In the genomic region with DNA sequence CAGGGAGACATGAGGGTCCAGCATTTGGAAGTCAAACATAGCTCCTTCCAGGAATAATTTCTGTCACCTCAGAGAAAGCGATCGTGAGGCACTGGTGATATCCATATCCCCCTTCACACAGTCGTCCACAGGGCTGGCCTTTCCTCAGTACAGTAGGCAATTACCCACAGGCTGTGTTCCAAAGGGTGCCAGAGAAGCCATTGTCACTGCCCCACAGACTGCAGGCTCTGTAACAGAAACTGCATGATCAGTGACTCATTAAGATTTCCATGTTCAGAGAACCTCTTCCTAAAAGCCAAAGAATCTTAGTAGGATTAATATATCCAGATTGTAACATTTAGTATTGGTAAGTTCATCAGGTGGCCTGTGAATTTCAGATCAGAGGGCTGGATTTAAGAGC, we compare ENCODE assay signal across 1 cellular context.
TF ChIP-seq lines count a peak whose summit lies in the region.

No MANE protein-coding gene starts in this region.

TF ChIP-seq in GM23338, 12 proteins besides CTCF, POLR2A, EP300 and RAD21 (continued from another document):
- TF ChIP-seq, protein P1, sequence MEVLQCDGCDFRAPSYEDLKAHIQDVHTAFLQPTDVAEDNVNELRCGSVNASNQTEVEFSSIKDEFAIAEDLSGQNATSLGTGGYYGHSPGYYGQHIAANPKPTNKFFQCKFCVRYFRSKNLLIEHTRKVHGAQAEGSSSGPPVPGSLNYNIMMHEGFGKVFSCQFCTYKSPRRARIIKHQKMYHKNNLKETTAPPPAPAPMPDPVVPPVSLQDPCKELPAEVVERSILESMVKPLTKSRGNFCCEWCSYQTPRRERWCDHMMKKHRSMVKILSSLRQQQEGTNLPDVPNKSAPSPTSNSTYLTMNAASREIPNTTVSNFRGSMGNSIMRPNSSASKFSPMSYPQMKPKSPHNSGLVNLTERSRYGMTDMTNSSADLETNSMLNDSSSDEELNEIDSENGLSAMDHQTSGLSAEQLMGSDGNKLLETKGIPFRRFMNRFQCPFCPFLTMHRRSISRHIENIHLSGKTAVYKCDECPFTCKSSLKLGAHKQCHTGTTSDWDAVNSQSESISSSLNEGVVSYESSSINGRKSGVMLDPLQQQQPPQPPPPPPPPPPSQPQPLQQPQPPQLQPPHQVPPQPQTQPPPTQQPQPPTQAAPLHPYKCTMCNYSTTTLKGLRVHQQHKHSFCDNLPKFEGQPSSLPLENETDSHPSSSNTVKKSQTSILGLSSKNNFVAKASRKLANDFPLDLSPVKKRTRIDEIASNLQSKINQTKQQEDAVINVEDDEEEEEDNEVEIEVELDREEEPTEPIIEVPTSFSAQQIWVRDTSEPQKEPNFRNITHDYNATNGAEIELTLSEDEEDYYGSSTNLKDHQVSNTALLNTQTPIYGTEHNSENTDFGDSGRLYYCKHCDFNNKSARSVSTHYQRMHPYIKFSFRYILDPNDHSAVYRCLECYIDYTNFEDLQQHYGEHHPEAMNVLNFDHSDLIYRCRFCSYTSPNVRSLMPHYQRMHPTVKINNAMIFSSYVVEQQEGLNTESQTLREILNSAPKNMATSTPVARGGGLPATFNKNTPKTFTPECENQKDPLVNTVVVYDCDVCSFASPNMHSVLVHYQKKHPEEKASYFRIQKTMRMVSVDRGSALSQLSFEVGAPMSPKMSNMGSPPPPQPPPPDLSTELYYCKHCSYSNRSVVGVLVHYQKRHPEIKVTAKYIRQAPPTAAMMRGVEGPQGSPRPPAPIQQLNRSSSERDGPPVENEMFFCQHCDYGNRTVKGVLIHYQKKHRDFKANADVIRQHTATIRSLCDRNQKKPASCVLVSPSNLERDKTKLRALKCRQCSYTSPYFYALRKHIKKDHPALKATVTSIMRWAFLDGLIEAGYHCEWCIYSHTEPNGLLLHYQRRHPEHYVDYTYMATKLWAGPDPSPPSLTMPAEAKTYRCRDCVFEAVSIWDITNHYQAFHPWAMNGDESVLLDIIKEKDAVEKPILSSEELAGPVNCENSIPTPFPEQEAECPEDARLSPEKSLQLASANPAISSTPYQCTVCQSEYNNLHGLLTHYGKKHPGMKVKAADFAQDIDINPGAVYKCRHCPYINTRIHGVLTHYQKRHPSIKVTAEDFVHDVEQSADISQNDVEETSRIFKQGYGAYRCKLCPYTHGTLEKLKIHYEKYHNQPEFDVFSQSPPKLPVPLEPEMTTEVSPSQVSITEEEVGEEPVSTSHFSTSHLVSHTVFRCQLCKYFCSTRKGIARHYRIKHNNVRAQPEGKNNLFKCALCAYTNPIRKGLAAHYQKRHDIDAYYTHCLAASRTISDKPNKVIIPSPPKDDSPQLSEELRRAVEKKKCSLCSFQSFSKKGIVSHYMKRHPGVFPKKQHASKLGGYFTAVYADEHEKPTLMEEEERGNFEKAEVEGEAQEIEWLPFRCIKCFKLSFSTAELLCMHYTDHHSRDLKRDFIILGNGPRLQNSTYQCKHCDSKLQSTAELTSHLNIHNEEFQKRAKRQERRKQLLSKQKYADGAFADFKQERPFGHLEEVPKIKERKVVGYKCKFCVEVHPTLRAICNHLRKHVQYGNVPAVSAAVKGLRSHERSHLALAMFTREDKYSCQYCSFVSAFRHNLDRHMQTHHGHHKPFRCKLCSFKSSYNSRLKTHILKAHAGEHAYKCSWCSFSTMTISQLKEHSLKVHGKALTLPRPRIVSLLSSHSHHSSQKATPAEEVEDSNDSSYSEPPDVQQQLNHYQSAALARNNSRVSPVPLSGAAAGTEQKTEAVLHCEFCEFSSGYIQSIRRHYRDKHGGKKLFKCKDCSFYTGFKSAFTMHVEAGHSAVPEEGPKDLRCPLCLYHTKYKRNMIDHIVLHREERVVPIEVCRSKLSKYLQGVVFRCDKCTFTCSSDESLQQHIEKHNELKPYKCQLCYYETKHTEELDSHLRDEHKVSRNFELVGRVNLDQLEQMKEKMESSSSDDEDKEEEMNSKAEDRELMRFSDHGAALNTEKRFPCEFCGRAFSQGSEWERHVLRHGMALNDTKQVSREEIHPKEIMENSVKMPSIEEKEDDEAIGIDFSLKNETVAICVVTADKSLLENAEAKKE (CRISPR knock-in tag; IDR thresholded peaks at IDR 0.05) = no peak
- no peak for TF ChIP-seq EZH2phosphoT487 (IDR thresholded peaks at IDR 0.05; ENCODE audit: unreplicated experiment)
- TF ChIP-seq, protein P2, sequence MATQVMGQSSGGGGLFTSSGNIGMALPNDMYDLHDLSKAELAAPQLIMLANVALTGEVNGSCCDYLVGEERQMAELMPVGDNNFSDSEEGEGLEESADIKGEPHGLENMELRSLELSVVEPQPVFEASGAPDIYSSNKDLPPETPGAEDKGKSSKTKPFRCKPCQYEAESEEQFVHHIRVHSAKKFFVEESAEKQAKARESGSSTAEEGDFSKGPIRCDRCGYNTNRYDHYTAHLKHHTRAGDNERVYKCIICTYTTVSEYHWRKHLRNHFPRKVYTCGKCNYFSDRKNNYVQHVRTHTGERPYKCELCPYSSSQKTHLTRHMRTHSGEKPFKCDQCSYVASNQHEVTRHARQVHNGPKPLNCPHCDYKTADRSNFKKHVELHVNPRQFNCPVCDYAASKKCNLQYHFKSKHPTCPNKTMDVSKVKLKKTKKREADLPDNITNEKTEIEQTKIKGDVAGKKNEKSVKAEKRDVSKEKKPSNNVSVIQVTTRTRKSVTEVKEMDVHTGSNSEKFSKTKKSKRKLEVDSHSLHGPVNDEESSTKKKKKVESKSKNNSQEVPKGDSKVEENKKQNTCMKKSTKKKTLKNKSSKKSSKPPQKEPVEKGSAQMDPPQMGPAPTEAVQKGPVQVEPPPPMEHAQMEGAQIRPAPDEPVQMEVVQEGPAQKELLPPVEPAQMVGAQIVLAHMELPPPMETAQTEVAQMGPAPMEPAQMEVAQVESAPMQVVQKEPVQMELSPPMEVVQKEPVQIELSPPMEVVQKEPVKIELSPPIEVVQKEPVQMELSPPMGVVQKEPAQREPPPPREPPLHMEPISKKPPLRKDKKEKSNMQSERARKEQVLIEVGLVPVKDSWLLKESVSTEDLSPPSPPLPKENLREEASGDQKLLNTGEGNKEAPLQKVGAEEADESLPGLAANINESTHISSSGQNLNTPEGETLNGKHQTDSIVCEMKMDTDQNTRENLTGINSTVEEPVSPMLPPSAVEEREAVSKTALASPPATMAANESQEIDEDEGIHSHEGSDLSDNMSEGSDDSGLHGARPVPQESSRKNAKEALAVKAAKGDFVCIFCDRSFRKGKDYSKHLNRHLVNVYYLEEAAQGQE (IDR thresholded peaks at IDR 0.05; ENCODE audit: unreplicated experiment) = no peak
